22 cellular contexts compared by ENCODE assay signal in genomic region chr22:32747588-32747987, GRCh38. TPM values are rescaled to one million over a fixed set of nuclear protein-coding genes. Genes with fewer than 3 reads are reported as not detected.
"Had no signal": no experiment of that assay in that cellular context is flagged by ENCODE, and none has a peak within 500 bp of the region (broad histone marks: within the 10 kb centered on the region; RNA-seq: fewer than 3 reads in every experiment).

No MANE protein-coding gene starts in this region.

- H3K4me1 ChIP-seq: Peyer's patch, SJCRH30 had no signal

- ATAC-seq: PC-3, SK-N-SH treated with all-trans-retinoic acid at 6 μM for 48 hours had no signal

- H3K27me3 ChIP-seq: MG63, Peyer's patch had no signal

- H3K27ac ChIP-seq: Peyer's patch, SJCRH30 had no signal

- H3K4me3 ChIP-seq: MG63, Peyer's patch, SJCRH30 had no signal

- H3K9me3 ChIP-seq: MG63, Peyer's patch, SJCRH30 had no signal

- DNase-seq: Karpas-422, KG1, MG63, NCI-H1092 treated with DMSO at 0.1 percent for 48 hours, NCI-H1436, NCI-H187, NCI-H2029, NCI-H2081 treated with DMSO at 0.1 percent for 48 hours, NCI-H2171, NCI-H226, NCI-H446, NCI-H510A, NCI-H524 treated with DMSO at 0.1 percent for 48 hours, NCI-H69, NCI-H774, PC-3, Peyer's patch, SHP77 treated with DMSO at 0.1 percent for 48 hours, SJCRH30 had no signal

- H3K36me3 ChIP-seq: MG63, Peyer's patch, SJCRH30 had no signal

RNA-seq across cellular contexts. Expression of gene TIMP3, which starts 53.9 kb away (rescaled TPM):
- total RNA-seq: HT-29, OCI-LY7, PC-3 had no signal
